ENCODE assay signal across 35 cellular contexts in genomic region chr4:131288441-131288840, GRCh38.
"Had no signal": no experiment of that assay in that cellular context is flagged by ENCODE, and none has a peak within 500 bp of the region (broad histone marks: within the 10 kb centered on the region; RNA-seq: fewer than 3 reads in every experiment).

No MANE protein-coding gene starts in this region.

- H3K4me3 ChIP-seq: gastrocnemius medialis, heart left ventricle had no signal

- H3K4me1 Mint-ChIP-seq: activated B cell treated with CpG ODN at 0.5 μM for 24 hours; activated CD8-positive, alpha-beta memory T cell treated with anti-CD3 and anti-CD28 coated beads, Interleukin-2, amount 10 ng/mL, durations not matched to agents 7 days and 5 days; activated naive CD4-positive, alpha-beta T cell treated with anti-CD3 and anti-CD28 coated beads, Interleukin-2, amount 10 ng/mL, durations not matched to agents 7 days and 5 days; activated naive CD8-positive, alpha-beta T cell treated with anti-CD3 and anti-CD28 coated beads, Interleukin-2, amount 10 ng/mL, durations not matched to agents 7 days and 5 days; central memory CD8-positive, alpha-beta T cell; T-helper 17 cell had no signal

- H3K27me3 Mint-ChIP-seq: activated B cell treated with CpG ODN at 0.5 μM for 24 hours; activated CD4-positive, alpha-beta memory T cell treated with anti-CD3 and anti-CD28 coated beads for 36 hours; activated CD8-positive, alpha-beta memory T cell treated with anti-CD3 and anti-CD28 coated beads, Interleukin-2, amount 10 ng/mL, durations not matched to agents 7 days and 5 days; activated naive CD4-positive, alpha-beta T cell treated with anti-CD3 and anti-CD28 coated beads, Interleukin-2, amount 10 ng/mL, durations not matched to agents 7 days and 5 days; activated naive CD8-positive, alpha-beta T cell treated with anti-CD3 and anti-CD28 coated beads, Interleukin-2, amount 10 ng/mL, durations not matched to agents 7 days and 5 days; central memory CD8-positive, alpha-beta T cell; effector memory CD8-positive, alpha-beta T cell; T-helper 17 cell had no signal

- H3K9me3 ChIP-seq: gastrocnemius medialis had no signal

- H3K27ac ChIP-seq: brain microvascular endothelial cell, foreskin keratinocyte, gastrocnemius medialis, heart left ventricle, WERI-Rb-1 had no signal

- H3K27ac Mint-ChIP-seq: activated B cell treated with CpG ODN at 0.5 μM for 24 hours; activated CD4-positive, alpha-beta memory T cell treated with anti-CD3 and anti-CD28 coated beads for 36 hours; activated CD8-positive, alpha-beta memory T cell treated with anti-CD3 and anti-CD28 coated beads, Interleukin-2, amount 10 ng/mL, durations not matched to agents 7 days and 5 days; activated CD8-positive, alpha-beta T cell treated with anti-CD3 and anti-CD28 coated beads, Interleukin-2, amount 10 ng/mL, durations not matched to agents 7 days and 5 days; activated naive CD4-positive, alpha-beta T cell treated with anti-CD3 and anti-CD28 coated beads, Interleukin-2, amount 10 ng/mL, durations not matched to agents 7 days and 5 days; activated naive CD4-positive, alpha-beta T cell treated with anti-CD3 and anti-CD28 coated beads, Interleukin-2, amount 50 U/mL, for 72 hours; activated naive CD8-positive, alpha-beta T cell treated with anti-CD3 and anti-CD28 coated beads, Interleukin-2, amount 10 ng/mL, durations not matched to agents 7 days and 5 days; activated T-helper 1 cell treated with anti-CD3 and anti-CD28 coated beads, Interleukin-12 subunit alpha, Interleukin-12 subunit beta, Interleukin-2, Interleukin-4 antibody, amounts not matched to agents 30 ng/mL and 10 ng/mL and 1 ng/mL, durations not matched to agents 14 hours and 24 hours and 36 hours; activated T-helper 2 cell treated with anti-CD3 and anti-CD28 coated beads, Interferon-gamma antibody, Interleukin-2, Interleukin-4, amounts not matched to agents 10 μg/mL and 5 μg/mL and 100 μg/mL, durations not matched to agents 14 hours and 24 hours and 36 hours; effector memory CD8-positive, alpha-beta T cell; T-helper 17 cell; T-helper 2 cell treated with Interferon-gamma antibody and Interleukin-4, amounts not matched to agents 5 μg/mL and 100 μg/mL, for 36 hours had no signal

- H3K36me3 ChIP-seq: brain microvascular endothelial cell, gastrocnemius medialis, heart left ventricle, WERI-Rb-1 had no signal

- H3K4me3 Mint-ChIP-seq: activated B cell treated with CpG ODN at 0.5 μM for 24 hours; activated CD4-positive, alpha-beta memory T cell treated with anti-CD3 and anti-CD28 coated beads for 36 hours; activated CD8-positive, alpha-beta memory T cell treated with anti-CD3 and anti-CD28 coated beads, Interleukin-2, amount 10 ng/mL, durations not matched to agents 7 days and 5 days; activated CD8-positive, alpha-beta T cell treated with anti-CD3 and anti-CD28 coated beads, Interleukin-2, amount 10 ng/mL, durations not matched to agents 7 days and 5 days; activated naive CD4-positive, alpha-beta T cell treated with anti-CD3 and anti-CD28 coated beads, Interleukin-2, amount 10 ng/mL, durations not matched to agents 7 days and 5 days; activated naive CD8-positive, alpha-beta T cell treated with anti-CD3 and anti-CD28 coated beads, Interleukin-2, amount 10 ng/mL, durations not matched to agents 7 days and 5 days; activated T-helper 1 cell treated with anti-CD3 and anti-CD28 coated beads, Interleukin-12 subunit alpha, Interleukin-12 subunit beta, Interleukin-2, Interleukin-4 antibody, amounts not matched to agents 30 ng/mL and 10 ng/mL and 1 ng/mL, durations not matched to agents 14 hours and 24 hours and 36 hours; central memory CD8-positive, alpha-beta T cell; effector memory CD8-positive, alpha-beta T cell; T-helper 17 cell; T-helper 2 cell treated with Interferon-gamma antibody and Interleukin-4, amounts not matched to agents 5 μg/mL and 100 μg/mL, for 36 hours had no signal

- H3K4me1 ChIP-seq: foreskin keratinocyte, gastrocnemius medialis, heart left ventricle had no signal

- H3K36me3 Mint-ChIP-seq: activated CD4-positive, alpha-beta memory T cell treated with anti-CD3 and anti-CD28 coated beads for 36 hours; activated CD8-positive, alpha-beta memory T cell treated with anti-CD3 and anti-CD28 coated beads, Interleukin-2, amount 10 ng/mL, durations not matched to agents 7 days and 5 days; activated naive CD4-positive, alpha-beta T cell treated with anti-CD3 and anti-CD28 coated beads, Interleukin-2, amount 10 ng/mL, durations not matched to agents 7 days and 5 days; activated naive CD8-positive, alpha-beta T cell treated with anti-CD3 and anti-CD28 coated beads, Interleukin-2, amount 10 ng/mL, durations not matched to agents 7 days and 5 days had no signal

- DNase-seq: activated B cell treated with CpG ODN at 0.5 μM for 24 hours; activated CD4-positive, alpha-beta memory T cell treated with anti-CD3 and anti-CD28 coated beads for 36 hours; activated CD4-positive, alpha-beta T cell treated with anti-CD3 and anti-CD28 coated beads for 48 hours; activated CD4-positive, alpha-beta T cell treated with anti-CD3 and anti-CD28 coated beads, Interleukin-2, amount 50 U/mL, for 1 hour; activated CD8-positive, alpha-beta memory T cell treated with anti-CD3 and anti-CD28 coated beads, Interleukin-2, amount 10 ng/mL, durations not matched to agents 7 days and 5 days; activated CD8-positive, alpha-beta memory T cell treated with anti-CD3 and anti-CD28 coated beads, Interleukin-2, amount 50 U/mL, for 4 hours; activated CD8-positive, alpha-beta T cell treated with anti-CD3 and anti-CD28 coated beads, Interleukin-2, amount 10 ng/mL, durations not matched to agents 7 days and 5 days; activated effector memory CD4-positive, alpha-beta T cell treated with anti-CD3 and anti-CD28 coated beads, Interleukin-2, amount 50 U/mL, for 16 hours; activated naive CD4-positive, alpha-beta T cell; activated naive CD4-positive, alpha-beta T cell treated with anti-CD3 and anti-CD28 coated beads, Interleukin-2, amount 10 ng/mL, durations not matched to agents 7 days and 5 days; activated naive CD8-positive, alpha-beta T cell treated with anti-CD3 and anti-CD28 coated beads, Interleukin-2, amount 10 ng/mL, durations not matched to agents 7 days and 5 days; activated T-cell treated with anti-CD3 and anti-CD28 coated beads, Interleukin-2, amount 50 U/mL, for 1 hour; activated T-cell treated with anti-CD3 and anti-CD28 coated beads, Interleukin-2, amount 50 U/mL, for 48 hours; amniotic stem cell; anterior cingulate cortex; brain microvascular endothelial cell; cortex of kidney; dermis blood vessel endothelial cell; effector CD4-positive, alpha-beta T cell; effector memory CD8-positive, alpha-beta T cell; foreskin keratinocyte; gastrocnemius medialis; glutamatergic neuron; heart left ventricle; hypothalamus; T-helper 17 cell; T1000; WERI-Rb-1 had no signal

- ATAC-seq: activated CD4-positive, CD25-positive, alpha-beta regulatory T cell treated with anti-CD3 and anti-CD28 coated beads, Interleukin-2, amount 50 U/mL, for 24 hours; activated CD8-positive, alpha-beta memory T cell treated with anti-CD3 and anti-CD28 coated beads, Interleukin-2, amount 10 ng/mL, durations not matched to agents 7 days and 5 days; activated CD8-positive, alpha-beta T cell treated with anti-CD3 and anti-CD28 coated beads, Interleukin-2, amount 10 ng/mL, durations not matched to agents 7 days and 5 days; activated naive CD4-positive, alpha-beta T cell treated with anti-CD3 and anti-CD28 coated beads, Interleukin-2, amount 50 U/mL, for 72 hours; effector memory CD8-positive, alpha-beta T cell; esophagus mucosa; foreskin keratinocyte; gastrocnemius medialis; heart left ventricle; T-helper 17 cell had no signal

- H3K27me3 ChIP-seq: brain microvascular endothelial cell, foreskin keratinocyte, gastrocnemius medialis, heart left ventricle had no signal
